In the genomic region with DNA sequence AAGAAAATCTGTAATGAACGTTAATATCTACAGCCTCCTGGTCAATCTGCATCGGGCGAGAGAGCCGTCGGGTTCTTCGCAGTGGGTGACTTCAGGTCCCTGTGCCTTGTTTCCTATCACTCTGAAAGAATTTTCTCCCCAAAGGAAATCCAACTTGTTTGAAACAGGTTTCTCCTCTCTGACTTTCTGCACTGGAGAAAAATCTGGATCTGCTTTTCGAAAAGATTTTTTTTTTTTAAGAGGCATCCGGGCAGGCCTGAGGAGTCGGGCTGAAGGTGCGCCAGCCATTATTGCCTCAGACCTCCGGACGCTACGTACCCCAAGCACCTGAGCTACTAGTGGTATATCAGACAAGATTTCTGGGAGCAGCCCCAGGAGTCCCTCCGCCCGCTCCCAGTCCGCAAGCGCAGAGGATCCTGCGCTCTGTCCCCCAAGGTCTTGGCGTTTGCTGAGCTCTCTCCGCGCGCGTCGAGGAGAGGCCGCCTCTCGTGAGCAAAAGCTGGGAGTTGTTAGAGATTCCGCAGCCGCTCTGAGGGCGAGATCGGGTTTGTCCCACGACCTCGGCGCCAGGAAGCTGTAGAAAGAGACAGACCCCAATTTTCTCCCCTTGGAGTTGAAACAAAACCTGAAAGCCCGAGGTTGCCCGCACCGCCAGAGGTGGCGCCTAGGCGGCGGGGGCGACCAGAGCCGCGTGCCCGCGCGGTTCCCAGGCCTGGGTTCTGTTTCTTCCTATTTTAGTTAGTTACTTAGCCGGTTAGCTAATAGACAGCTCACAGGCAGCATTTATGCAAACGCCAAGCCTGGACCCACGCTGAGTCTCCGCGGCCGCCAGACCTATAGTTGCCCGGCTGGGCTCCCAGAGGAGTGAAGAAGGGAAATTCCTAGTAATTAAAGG, we compare ENCODE assay signal across 1 cellular context.
A peak's percentile ranks its signal among the peaks of the same experiment; 100 is the strongest.
TF ChIP-seq lines count a peak whose summit lies in the region.

No MANE protein-coding gene starts in this region.

TF ChIP-seq in H1, 55 proteins besides CTCF, POLR2A, EP300 and RAD21:
- TF ChIP-seq SP1 (IDR thresholded peaks at IDR 0.05; ENCODE audit: low read depth, low read length) (0 out of 2 replicates have a peak, but pooled peaks have one; percentile 23), BCL11A (IDR thresholded peaks at IDR 0.05; ENCODE audit: low read depth in 2 of 2, low read length in 2 of 2) (no peak), CBX8 (IDR thresholded peaks at IDR 0.05; ENCODE audit: borderline replicate concordance, low read depth, low read length) (peak; percentile 77; the same call in 1 of the 2 replicates), SRF (IDR thresholded peaks at IDR 0.05; ENCODE audit: low read depth, low read length) (no peak), EZH2 (IDR thresholded peaks at IDR 0.05; ENCODE audit: low read depth, low read length, severe bottlenecking) (peak; percentile 86), RNF2 (IDR thresholded peaks at IDR 0.05; ENCODE audit: borderline replicate concordance, low read depth, low read length, missing control alignments, poor library complexity, severe bottlenecking) (peak; percentile 73), E2F6 (IDR thresholded peaks at IDR 0.05) (peak; percentile 23; the same call in 1 of the 2 replicates), SUZ12 (IDR thresholded peaks at IDR 0.05; ENCODE audit: low read length) (peak; percentile 73), MAX (IDR thresholded peaks at IDR 0.05) (peak; percentile 72)
